Comparison of ENCODE assay signal across 27 cellular contexts in genomic region chr5:107666051-107666655, GRCh38. TPM values are rescaled to one million over a fixed set of nuclear protein-coding genes. Genes with fewer than 3 reads are reported as not detected.
DNase-seq lines count a peak whose midpoint lies in the region; ATAC-seq and TF ChIP-seq lines count a peak whose summit lies in the region.
"Had no signal": no experiment of that assay in that cellular context is flagged by ENCODE, and none has a peak within 500 bp of the region (broad histone marks: within the 10 kb centered on the region; RNA-seq: fewer than 3 reads in every experiment).

No MANE protein-coding gene starts in this region.

- H3K36me3 Mint-ChIP-seq in T-helper 17 cell (ENCODE audit: low read depth): no peaks in the 10 kb centered on the region
- H3K36me3 Mint-ChIP-seq: activated naive CD8-positive, alpha-beta T cell treated with anti-CD3 and anti-CD28 coated beads, Interleukin-2, amount 10 ng/mL, durations not matched to agents 7 days and 5 days; CD8-positive, alpha-beta memory T cell; natural killer cell treated with Interleukin-12 subunit alpha and Interleukin-12 subunit beta and Interleukin-15 and Interleukin-18, amount 100 ng/mL, for 72 hours had no signal

- H3K36me3 ChIP-seq in left ventricle myocardium inferior: no peaks in the 10 kb centered on the region
- no peaks in the 10 kb centered on the region for H3K36me3 ChIP-seq in heart right ventricle
- no peaks in the 10 kb centered on the region for H3K36me3 ChIP-seq in kidney epithelial cell (ENCODE audit: control insufficient read depth, insufficient read depth, low read length)
- no peaks in the 10 kb centered on the region for H3K36me3 ChIP-seq in gastrocnemius medialis
- H3K36me3 ChIP-seq: tibial artery had no signal

- H3K27me3 ChIP-seq in left ventricle myocardium inferior (ENCODE audit: low read depth): peaks cover 39% of the 10 kb centered on the region
- H3K27me3 ChIP-seq in heart right ventricle: peaks cover 0 to 49% (median 22%) of the 10 kb centered on the region in 7 donors
- H3K27me3 ChIP-seq in kidney epithelial cell (ENCODE audit: control insufficient read depth, insufficient read depth, low read length): no peaks in the 10 kb centered on the region
- peaks cover 3 to 11% (median 4%) of the 10 kb centered on the region in 3 donors for H3K27me3 ChIP-seq in gastrocnemius medialis
- H3K27me3 ChIP-seq: tibial artery had no signal

- in situ Hi-C loops in gastrocnemius medialis (cut with MboI; ENCODE audit: low sequenced_read_pairs in 4 of 4): no loop called here

- peaks cover 37% of the 10 kb centered on the region for H3K27me3 Mint-ChIP-seq in T-helper 17 cell

- intact Hi-C loops in left ventricle myocardium inferior (cut with micrococcal nuclease): no loop called here
- intact Hi-C loops in heart right ventricle (cut with DNase I): loop anchor here in 3 of 10 donors (5.0 to 10.0 kb wide), 5 partner anchors 74 to 449 kb away; no protein-coding TSS in a partner anchor
- intact Hi-C loops in gastrocnemius medialis (cut with DNase I; ENCODE audit: low total_unique reads): no loop called here

- peak overlapping the region; percentile 16 for H3K4me3 ChIP-seq in left ventricle myocardium inferior
- peak overlapping the region in 4 of 10 donors; percentile 5 to 16 (median 8) for H3K4me3 ChIP-seq in heart right ventricle
- no peak overlapping the region for H3K4me3 ChIP-seq in cardiac fibroblast (replicated peaks in 1 of 2; ENCODE audit: low read depth in 2 of 2, low read length in 2 of 2)
- peak overlapping the region; percentile 23 for H3K4me3 ChIP-seq in kidney epithelial cell (ENCODE audit: low read depth, low read length)
- no peak overlapping the region for H3K4me3 ChIP-seq in gastrocnemius medialis
- H3K4me3 ChIP-seq: GM23338, tibial artery had no signal

- H3K9me3 ChIP-seq in left ventricle myocardium inferior (replicated peaks) (no peaks in the 10 kb centered on the region), heart right ventricle (no peaks in the 10 kb centered on the region), gastrocnemius medialis (no peaks in the 10 kb centered on the region), T-helper 17 cell (ENCODE audit: control insufficient read depth, low read length, poor library complexity, severe bottlenecking) (no peaks in the 10 kb centered on the region)
- H3K9me3 ChIP-seq: tibial artery had no signal

- 42 to 55% methylated on average over 3 of the region's 3 CpGs for WGBS in heart right ventricle, 2 donors

- no peak overlapping the region for H3K27ac Mint-ChIP-seq in T-helper 17 cell
- H3K27ac Mint-ChIP-seq: activated CD4-positive, alpha-beta memory T cell treated with anti-CD3 and anti-CD28 coated beads, Interleukin-2, amount 10 ng/mL, durations not matched to agents 7 days and 5 days; activated naive CD8-positive, alpha-beta T cell treated with anti-CD3 and anti-CD28 coated beads, Interleukin-2, amount 10 ng/mL, durations not matched to agents 7 days and 5 days; CD8-positive, alpha-beta memory T cell; GM23338; natural killer cell treated with Interleukin-12 subunit alpha and Interleukin-12 subunit beta and Interleukin-15 and Interleukin-18, amount 100 ng/mL, for 72 hours had no signal

- no peak overlapping the region for H3K4me3 Mint-ChIP-seq in T-helper 17 cell
- H3K4me3 Mint-ChIP-seq: activated CD4-positive, alpha-beta memory T cell treated with anti-CD3 and anti-CD28 coated beads, Interleukin-2, amount 10 ng/mL, durations not matched to agents 7 days and 5 days; activated naive CD8-positive, alpha-beta T cell treated with anti-CD3 and anti-CD28 coated beads, Interleukin-2, amount 10 ng/mL, durations not matched to agents 7 days and 5 days; CD8-positive, alpha-beta memory T cell; GM23338; natural killer cell treated with Interleukin-12 subunit alpha and Interleukin-12 subunit beta and Interleukin-15 and Interleukin-18, amount 100 ng/mL, for 72 hours had no signal

- H3K4me1 ChIP-seq in left ventricle myocardium inferior (peaks cover 34% of the 10 kb centered on the region), heart right ventricle (peaks cover 0 to 47% (median 15%) of the 10 kb centered on the region in 9 donors), gastrocnemius medialis (peaks cover 5 to 9% of the 10 kb centered on the region in 2 donors)

- H3K4me1 Mint-ChIP-seq in T-helper 17 cell: peaks cover 6% of the 10 kb centered on the region

- ATAC-seq in heart right ventricle (no peak), gastrocnemius medialis (no peak), T-helper 17 cell (no peak)
- ATAC-seq: GM23338; natural killer cell treated with Interleukin-12 subunit alpha and Interleukin-12 subunit beta and Interleukin-15 and Interleukin-18, amount 100 ng/mL, for 72 hours; sciatic nerve; stimulated activated naive CD8-positive, alpha-beta T cell treated with anti-CD3 and anti-CD28 coated beads, Interleukin-15, Interleukin-2, amounts not matched to agents 100 U/mL and 50 U/mL, for 24 hours had no signal

- no peak for TF ChIP-seq POLR2A in gastrocnemius medialis (IDR thresholded peaks at IDR 0.05)

- peak overlapping the region; percentile 15 for H3K27ac ChIP-seq in left ventricle myocardium inferior (replicated peaks)
- H3K27ac ChIP-seq in heart right ventricle: peak overlapping the region in 3 of 10 donors; percentile 24 to 57 (median 28)
- no peak overlapping the region for H3K27ac ChIP-seq in gastrocnemius medialis

- no peak for DNase-seq in left ventricle myocardium inferior
- DNase-seq in heart right ventricle: no peak
- DNase-seq in cardiac fibroblast (ENCODE audit: low read depth in 2 of 2): peak; percentile 2 to 25
- DNase-seq in kidney epithelial cell (ENCODE audit: low read depth): no peak
- no peak for DNase-seq in mucosa of gallbladder (ENCODE audit: low spot score)
- DNase-seq in gastrocnemius medialis: no peak
- no peak for DNase-seq in effector CD8-positive, alpha-beta T cell (lab: John Stamatoyannopoulos, UW)
- DNase-seq in T-helper 17 cell: no peak
- DNase-seq: activated CD4-positive, alpha-beta memory T cell treated with anti-CD3 and anti-CD28 coated beads, Interleukin-2, amount 10 ng/mL, durations not matched to agents 7 days and 5 days; activated CD4-positive, CD25-positive, alpha-beta regulatory T cell; activated effector memory CD4-positive, alpha-beta T cell treated with Interleukin-2 at 50 U/mL for 16 hours; activated naive CD8-positive, alpha-beta T cell treated with anti-CD3 and anti-CD28 coated beads, Interleukin-2, amount 10 ng/mL, durations not matched to agents 7 days and 5 days; CD8-positive, alpha-beta memory T cell; DMS53; effector CD4-positive, alpha-beta T cell; GDM1; midbrain; MV-4-11; NCI-H2171; NCI-H524; SHP77 treated with DMSO at 0.1 percent for 48 hours; stimulated activated naive CD8-positive, alpha-beta T cell treated with anti-CD3 and anti-CD28 coated beads, Interleukin-15, Interleukin-2, amounts not matched to agents 100 U/mL and 50 U/mL, for 24 hours; SW 1271; tibial artery had no signal

- TF ChIP-seq CTCF in left ventricle myocardium inferior (IDR thresholded peaks at IDR 0.05; ENCODE audit: borderline replicate concordance) (no peak), heart right ventricle (IDR thresholded peaks at IDR 0.05) (no peak), cardiac fibroblast (IDR thresholded peaks at IDR 0.05; ENCODE audit: low read depth, low read length) (no peak), kidney epithelial cell (IDR thresholded peaks at IDR 0.05; ENCODE audit: insufficient read depth, low read length, poor library complexity, severe bottlenecking) (no peak), gastrocnemius medialis (IDR thresholded peaks at IDR 0.05 in 4 of 5, conservative IDR thresholded peaks at IDR 0.05 in 1 of 5) (no peak)

RNA-seq across cellular contexts. Expression of gene EFNA5, which starts 4.6 kb away (rescaled TPM):
- total RNA-seq in left ventricle myocardium inferior (28.2 TPM), heart right ventricle (10 to 100 TPM; 24.4 to 49.4 (median 35.2) TPM), kidney epithelial cell (12.6 and 24.6 TPM in 2 replicates), mucosa of gallbladder (27.9 TPM), gastrocnemius medialis (under 1 TPM in 3 of 4 donors, not detected in 1; 0.15 to 0.62 (median 0.20) TPM), T-helper 17 cell (not detected)
- polyA plus RNA-seq in heart right ventricle: 1 to 10 TPM; 6.9 to 9.1 TPM
- total RNA-seq: activated CD4-positive, alpha-beta memory T cell treated with anti-CD3 and anti-CD28 coated beads, Interleukin-2, amount 10 ng/mL, durations not matched to agents 7 days and 5 days; activated naive CD8-positive, alpha-beta T cell treated with anti-CD3 and anti-CD28 coated beads, Interleukin-2, amount 10 ng/mL, durations not matched to agents 7 days and 5 days; CD8-positive, alpha-beta memory T cell had no signal

Comparison
In these comparisons a context has a peak if more than half of its experiments do, and no peak if none do; other contexts are left out.
1. DNase-seq: peak in cardiac fibroblast (2 of 2); none in left ventricle myocardium inferior (single experiment), heart right ventricle (0 of 2), kidney epithelial cell (single experiment), mucosa of gallbladder (single experiment), gastrocnemius medialis (0 of 2), effector CD8-positive, alpha-beta T cell (single experiment) and T-helper 17 cell (0 of 3).
2. H3K4me3 ChIP-seq: peak in left ventricle myocardium inferior (single experiment) and kidney epithelial cell (single experiment); none in cardiac fibroblast (0 of 2) and gastrocnemius medialis (0 of 4).